In genomic region chr3:39025222-39025970, GRCh38 we compare ENCODE assay signal across 1 cellular context.
A peak's percentile ranks its signal among the peaks of the same experiment; 100 is the strongest.
TF ChIP-seq lines count a peak whose summit lies in the region.

No MANE protein-coding gene starts in this region.

TF ChIP-seq in GM12878, 131 proteins besides CTCF, POLR2A, EP300 and RAD21:
- TF ChIP-seq SPI1 (IDR thresholded peaks at IDR 0.05; ENCODE audit: borderline replicate concordance, insufficient read depth, low read depth, low read length) (peak; percentile 13; the same call in 1 of the 2 replicates), ZNF592 (IDR thresholded peaks at IDR 0.05) (peak; percentile 70; the same call in 1 of the 2 replicates), POLR2AphosphoS2 (IDR thresholded peaks at IDR 0.05; ENCODE audit: low read depth, low read length) (no peak)
